19 cellular contexts compared by ENCODE assay signal in genomic region chr14:85085981-85086380, GRCh38.
"Had no signal": no experiment of that assay in that cellular context is flagged by ENCODE, and none has a peak within 500 bp of the region (broad histone marks: within the 10 kb centered on the region; RNA-seq: fewer than 3 reads in every experiment).

No MANE protein-coding gene starts in this region.

- H3K27ac ChIP-seq: SJCRH30 had no signal

- H3K4me3 ChIP-seq: MG63, SJCRH30 had no signal

- ATAC-seq: Panc1, PC-3, Right ventricle myocardium inferior had no signal

- H3K36me3 ChIP-seq: MG63, SJCRH30 had no signal

- H3K9me3 ChIP-seq: MG63, SJCRH30 had no signal

- H3K4me1 ChIP-seq: SJCRH30 had no signal

- DNase-seq: KBM-7, MG63, NCI-H1092, NCI-H1105 treated with DMSO at 0.1 percent for 48 hours, NCI-H1417 treated with DMSO at 0.1 percent for 48 hours, NCI-H146, NCI-H1694 treated with DMSO at 0.1 percent for 48 hours, NCI-H1930, NCI-H2081, NCI-H2107, NCI-H2227 treated with DMSO at 0.1 percent for 48 hours, NCI-H524, NCI-H526 treated with DMSO at 0.1 percent for 48 hours, NCI-H774, PC-3, SHP77 treated with DMSO at 0.1 percent for 48 hours, SJCRH30 had no signal

- H3K27me3 ChIP-seq: MG63, SJCRH30 had no signal
